8 cellular contexts compared by ENCODE assay signal in the genomic region with DNA sequence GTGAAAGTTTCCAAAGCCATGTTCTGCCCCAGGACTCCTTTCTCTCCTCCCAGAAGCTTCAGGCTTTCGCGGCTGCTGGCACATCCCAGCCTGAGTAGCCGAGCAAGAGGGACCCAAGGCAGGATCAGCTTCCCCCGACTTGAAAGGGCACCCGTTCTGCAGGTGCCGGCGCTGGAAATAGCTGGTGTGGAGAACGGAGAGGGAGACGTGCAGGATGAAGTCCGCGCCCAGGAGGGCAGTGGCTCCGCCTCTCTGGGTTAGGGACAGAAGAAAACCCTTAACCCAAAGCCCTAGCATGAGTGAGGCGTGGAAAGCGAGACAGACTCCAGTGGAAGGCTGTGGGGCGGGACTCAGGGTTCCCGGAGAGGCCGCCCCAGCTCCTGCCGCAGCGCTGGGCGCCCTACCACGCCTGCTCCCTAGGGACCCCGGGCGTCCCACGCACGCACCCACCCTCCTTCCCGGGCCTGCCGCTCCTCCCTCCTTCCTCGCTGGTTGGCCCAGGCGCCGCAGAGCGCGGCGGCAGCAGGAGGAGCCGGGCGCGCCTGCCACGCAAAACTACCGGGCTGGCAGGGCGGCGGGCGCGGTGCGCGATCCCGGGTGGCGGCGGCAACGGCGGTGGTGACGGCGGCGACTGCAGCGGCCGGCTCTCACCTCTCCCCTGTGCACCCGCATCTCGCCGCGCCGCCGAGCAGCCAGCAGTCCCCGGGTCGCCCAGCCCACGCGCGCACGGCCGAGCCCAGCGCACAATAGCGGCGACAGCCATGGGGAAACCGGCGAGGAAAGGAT. TPM values are rescaled to one million over a fixed set of nuclear protein-coding genes. Genes with fewer than 3 reads are reported as not detected.
DNase-seq lines count a peak whose midpoint lies in the region; ATAC-seq and TF ChIP-seq lines count a peak whose summit lies in the region.

TSS of gene SLC1A1 (plus strand) at position 550 of the 786 bp plus-strand sequence. CDS start at position 762, 212 bp downstream.

- BruUV-seq in HCT116 (replicated peaks; lab: Mats Ljungman, UMichigan) = no TSS peak

- DNase-seq in activated CD4-positive, alpha-beta T cell treated with anti-CD3 and anti-CD28 coated beads for 36 hours = peak; percentile 53
- DNase-seq in activated CD4-positive, alpha-beta T cell treated with anti-CD3 and anti-CD28 coated beads for 1 hour = no peak
- DNase-seq in HCT116 (ENCODE audit: low read depth, low spot score) = peak; percentile 43
- DNase-seq in NAMALWA (ENCODE audit: low spot score) = peak; percentile 57
- peak; percentile 20 for DNase-seq in activated CD4-positive, alpha-beta T cell treated with anti-CD3 and anti-CD28 coated beads, Interleukin-2, amount 50 U/mL, for 1 hour
- DNase-seq in epithelial cell of proximal tubule (ENCODE audit: low read depth) = no peak

- H3K27me3 Mint-ChIP-seq in activated CD4-positive, alpha-beta T cell treated with anti-CD3 and anti-CD28 coated beads for 36 hours = peaks cover 37% of the 10 kb centered on the region

- H3K9me2 ChIP-seq in HCT116 (ENCODE audit: insufficient read depth) = no peaks in the 10 kb centered on the region

- peak within 1 kb of the TSS; percentile 57 for H3K9ac ChIP-seq in HCT116 (ENCODE audit: low read length)
- H3K9ac ChIP-seq in mucosa of stomach (ENCODE audit: low read length) = peak within 1 kb of the TSS; percentile 68

- no peaks in the 10 kb centered on the region for H3K79me2 ChIP-seq in HCT116 (ENCODE audit: insufficient read depth, low read length)

- no peak for TF ChIP-seq POLR2A in HCT116 (IDR thresholded peaks at IDR 0.05; ENCODE audit: borderline replicate concordance, extremely low read depth, insufficient read depth, insufficient read length)

- H3K27ac ChIP-seq in HCT116 (ENCODE audit: low read depth, low read length) = peak within 1 kb of the TSS; percentile 43; the same call in 1 of the 2 replicates
- no peak within 1 kb of the TSS for H3K27ac ChIP-seq in thymus (ENCODE audit: low read depth)

- H3K4me1 ChIP-seq in HCT116 (ENCODE audit: control insufficient read depth in 1 of 2, insufficient read depth in 2 of 2, low read length in 2 of 2) (peaks cover 4 to 12% of the 10 kb centered on the region in 2 experiments; a peak in 3 of 4 replicates), mucosa of stomach (ENCODE audit: control insufficient read depth, insufficient read depth, low read length) (peaks cover 13% of the 10 kb centered on the region), thymus (ENCODE audit: control insufficient read depth, insufficient read depth, low read length) (no peaks in the 10 kb centered on the region)

- TF ChIP-seq RAD21 in HCT116 (IDR thresholded peaks at IDR 0.05; ENCODE audit: low read depth) = no peak

- H3K4me2 ChIP-seq in HCT116 (ENCODE audit: low read length) = peak within 1 kb of the TSS; percentile 98

- H3K4me3 ChIP-seq in HCT116 (replicated peaks in 1 of 2; ENCODE audit: low read depth in 1 of 2, low read length in 2 of 2) (peak within 1 kb of the TSS; percentile 72 to 73), epithelial cell of proximal tubule (ENCODE audit: low read depth, low read length) (peak within 1 kb of the TSS; percentile 98), mucosa of stomach (ENCODE audit: low read length) (peak within 1 kb of the TSS; percentile 74), thymus (ENCODE audit: low read length) (peak within 1 kb of the TSS; percentile 44)

- no peaks in the 10 kb centered on the region for H4K20me1 ChIP-seq in HCT116 (ENCODE audit: insufficient read depth)

- TF ChIP-seq CTCF in HCT116 (IDR thresholded peaks at IDR 0.05 in 2 of 3, conservative IDR thresholded peaks at IDR 0.05 in 1 of 3; ENCODE audit: borderline replicate concordance in 1 of 3, insufficient read depth in 1 of 3, low read depth in 2 of 3, low read length in 2 of 3) (no peak), epithelial cell of proximal tubule (conservative IDR thresholded peaks at IDR 0.05; ENCODE audit: low read depth, low read length) (no peak)

- H3K4me1 Mint-ChIP-seq in activated CD4-positive, alpha-beta T cell treated with anti-CD3 and anti-CD28 coated beads for 36 hours = peaks cover 17% of the 10 kb centered on the region

- H3K9me3 ChIP-seq in HCT116 (ENCODE audit: control insufficient read depth in 1 of 2, insufficient read depth in 1 of 2, low read depth in 1 of 2, low read length in 2 of 2) (no peaks in the 10 kb centered on the region), mucosa of stomach (ENCODE audit: control insufficient read depth, low read length) (no peaks in the 10 kb centered on the region), thymus (ENCODE audit: control insufficient read depth) (no peaks in the 10 kb centered on the region)

- H3K4me3 Mint-ChIP-seq in activated CD4-positive, alpha-beta T cell treated with anti-CD3 and anti-CD28 coated beads for 36 hours = peak within 1 kb of the TSS; percentile 72

- no peak within 1 kb of the TSS for H3K27ac Mint-ChIP-seq in activated CD4-positive, alpha-beta T cell treated with anti-CD3 and anti-CD28 coated beads for 36 hours

- H3K36me3 ChIP-seq in HCT116 (ENCODE audit: control insufficient read depth in 1 of 2, insufficient read depth in 2 of 2, low read length in 2 of 2) = no peaks in the 10 kb centered on the region
- no peaks in the 10 kb centered on the region for H3K36me3 ChIP-seq in mucosa of stomach (ENCODE audit: control insufficient read depth, insufficient read depth, low read length)
- no peaks in the 10 kb centered on the region for H3K36me3 ChIP-seq in thymus (ENCODE audit: control insufficient read depth, insufficient read depth)

- WGBS in thymus = 2% methylated on average over 72 of the region's 72 CpGs

- ATAC-seq in activated CD4-positive, alpha-beta T cell treated with anti-CD3 and anti-CD28 coated beads for 36 hours = peak; percentile 62
- ATAC-seq in HCT116 = peak; percentile 91

- intact Hi-C loops in activated CD4-positive, alpha-beta T cell treated with anti-CD3 and anti-CD28 coated beads for 36 hours (cut with DNase I, micrococcal nuclease) = no loop called here
- intact Hi-C loops in HCT116 (cut with micrococcal nuclease) = no loop called here

- no peaks in the 10 kb centered on the region for H3K27me3 ChIP-seq in HCT116 (ENCODE audit: insufficient read depth, low read length)
- no peaks in the 10 kb centered on the region for H3K27me3 ChIP-seq in mucosa of stomach (ENCODE audit: control insufficient read depth, insufficient read depth, low read length)
- peaks cover 37% of the 10 kb centered on the region for H3K27me3 ChIP-seq in thymus (ENCODE audit: control insufficient read depth, insufficient read depth)

- RAD21 ChIA-PET in HCT116 (lab: Charles Lee; ENCODE audit: low non-redundant PET in 1 of 2, low total read pairs in 2 of 2, uncharacterized antibody in 2 of 2, unreplicated experiment in 2 of 2) = interaction anchor here in 1 of 2 experiments (0.5 kb wide), 1 partner anchor 62 kb away, joined by 3 read pairs; no protein-coding TSS in a partner anchor

- no peaks in the 10 kb centered on the region for H3K9me3 Mint-ChIP-seq in activated CD4-positive, alpha-beta T cell treated with anti-CD3 and anti-CD28 coated beads for 36 hours (ENCODE audit: low read depth)

- POLR2A ChIA-PET in activated CD4-positive, alpha-beta T cell treated with anti-CD3 and anti-CD28 coated beads for 36 hours (lab: Charles Lee) = interaction anchor here (0.6 kb wide), 1 partner anchor 193 kb away, joined by 3 read pairs; no protein-coding TSS in a partner anchor
- POLR2A ChIA-PET in HCT116 (lab: Charles Lee) = interaction anchor here (0.9 kb wide), 1 partner anchor 9 kb away, joined by 3 read pairs; no protein-coding TSS in a partner anchor

- CTCF ChIA-PET in activated CD4-positive, alpha-beta T cell treated with anti-CD3 and anti-CD28 coated beads for 36 hours (lab: Charles Lee) = interaction anchor here (0.8 kb wide), 1 partner anchor 600 kb away, joined by 3 read pairs; no protein-coding TSS in a partner anchor
- CTCF ChIA-PET in HCT116 (lab: Charles Lee) = no interaction called here

- no peaks in the 10 kb centered on the region for H3K36me3 Mint-ChIP-seq in activated CD4-positive, alpha-beta T cell treated with anti-CD3 and anti-CD28 coated beads for 36 hours (ENCODE audit: low read depth)

- peak within 1 kb of the TSS; percentile 88 for H2AFZ ChIP-seq in HCT116 (ENCODE audit: low read depth, low read length, poor library complexity, severe bottlenecking)

TF ChIP-seq in HCT116, 20 proteins besides CTCF, POLR2A, EP300 and RAD21 (continues in another document):
- TF ChIP-seq ZBTB33 (IDR thresholded peaks at IDR 0.05; ENCODE audit: extremely low read depth, insufficient replicate concordance, low read length) (no peak), POLR2AphosphoS5 (IDR thresholded peaks at IDR 0.05; ENCODE audit: low read depth, low read length) (peak; percentile 76), JUND (IDR thresholded peaks at IDR 0.05) (no peak), SIN3A (IDR thresholded peaks at IDR 0.05; ENCODE audit: low read depth) (peak; percentile 59; the same call in 1 of the 2 replicates), EZH2 (IDR thresholded peaks at IDR 0.05) (no peak), EZH2phosphoT487 (IDR thresholded peaks at IDR 0.05; ENCODE audit: borderline replicate concordance) (no peak), ZNF274 (IDR thresholded peaks at IDR 0.05; ENCODE audit: low read depth, low read length) (no peak), FOSL1 (IDR thresholded peaks at IDR 0.05; ENCODE audit: low read depth) (no peak), SRF (IDR thresholded peaks at IDR 0.05; ENCODE audit: low read depth) (no peak)
- TF ChIP-seq, protein P1, sequence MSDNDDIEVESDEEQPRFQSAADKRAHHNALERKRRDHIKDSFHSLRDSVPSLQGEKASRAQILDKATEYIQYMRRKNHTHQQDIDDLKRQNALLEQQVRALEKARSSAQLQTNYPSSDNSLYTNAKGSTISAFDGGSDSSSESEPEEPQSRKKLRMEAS (IDR thresholded peaks at IDR 0.05) = peak; percentile 58; the same call in 1 of the 2 replicates

RNA-seq across cellular contexts. Expression of gene SLC1A1, which starts in this region (rescaled TPM):
- under 1 TPM; 0.18 to 0.23 TPM for total RNA-seq in activated CD4-positive, alpha-beta T cell treated with anti-CD3 and anti-CD28 coated beads for 36 hours
- total RNA-seq in HCT116 (2021; ENCODE audit: unreplicated experiment) (6.8 TPM), epithelial cell of proximal tubule (9.8 and 32.1 TPM in 2 replicates)
- 4.1 and 5.9 TPM in 2 replicates for polyA plus RNA-seq in HCT116 (2012)
- 0.59 TPM for polyA plus RNA-seq in thymus

Comparison
In these comparisons a context has a peak if more than half of its experiments do, and no peak if none do; other contexts are left out.
1. DNase-seq: peak in HCT116 (single experiment), NAMALWA (single experiment) and activated CD4-positive, alpha-beta T cell treated with anti-CD3 and anti-CD28 coated beads, Interleukin-2, amount 50 U/mL, for 1 hour (single experiment); none in activated CD4-positive, alpha-beta T cell treated with anti-CD3 and anti-CD28 coated beads for 1 hour (single experiment) and epithelial cell of proximal tubule (single experiment).
2. Peak in DNase-seq and ATAC-seq in activated CD4-positive, alpha-beta T cell treated with anti-CD3 and anti-CD28 coated beads for 36 hours; RNA of the gene not detected or under 1 TPM.
3. H3K4me3 ChIP-seq: peak in every context shown above with its lines; median percentile 98 in epithelial cell of proximal tubule; 74 in mucosa of stomach; 72 in HCT116; 44 in thymus.